18 cellular contexts compared by ENCODE assay signal in genomic region chr16:81899601-81900000, GRCh38.
"Had no signal": no experiment of that assay in that cellular context is flagged by ENCODE, and none has a peak within 500 bp of the region (broad histone marks: within the 10 kb centered on the region; RNA-seq: fewer than 3 reads in every experiment).

No MANE protein-coding gene starts in this region.

- H3K36me3 ChIP-seq: uterus had no signal

- H3K4me3 ChIP-seq: heart left ventricle, lung, skin epidermis, uterus had no signal

- H3K27me3 ChIP-seq: heart left ventricle, uterus had no signal

- DNase-seq: effector memory CD4-positive, alpha-beta T cell; heart left ventricle; hippocampal formation; left colon; left ventricle myocardium superior; mesenchymal stem cell; midbrain; naive B cell; stimulated activated CD4-positive, alpha-beta T cell treated with anti-CD3 and anti-CD28 coated beads, Interleukin-2, amount 100 ng/mL, for 24 hours; stimulated activated CD4-positive, alpha-beta T cell treated with anti-CD3 and anti-CD28 coated beads, Interleukin-4, amount 100 ng/mL, for 4 hours; stimulated activated naive CD4-positive, alpha-beta T cell treated with Interleukin-2 at 50 U/mL for 16 hours; trophoblast cell; uterus had no signal

- H3K4me3 Mint-ChIP-seq: naive B cell, nephron had no signal

- H3K27ac ChIP-seq: heart left ventricle, skin epidermis, uterus had no signal

- H3K27me3 Mint-ChIP-seq: naive B cell had no signal

- H3K9me3 Mint-ChIP-seq: naive B cell had no signal

- ATAC-seq: esophagus mucosa, heart left ventricle, left colon, left ventricle myocardium superior, sciatic nerve had no signal

- H3K27ac Mint-ChIP-seq: nephron had no signal

- H3K9me3 ChIP-seq: uterus had no signal

- H3K4me1 ChIP-seq: uterus had no signal

- H3K4me1 Mint-ChIP-seq: naive B cell had no signal
